Comparison of ENCODE assay signal across 8 cellular contexts in the genomic region with DNA sequence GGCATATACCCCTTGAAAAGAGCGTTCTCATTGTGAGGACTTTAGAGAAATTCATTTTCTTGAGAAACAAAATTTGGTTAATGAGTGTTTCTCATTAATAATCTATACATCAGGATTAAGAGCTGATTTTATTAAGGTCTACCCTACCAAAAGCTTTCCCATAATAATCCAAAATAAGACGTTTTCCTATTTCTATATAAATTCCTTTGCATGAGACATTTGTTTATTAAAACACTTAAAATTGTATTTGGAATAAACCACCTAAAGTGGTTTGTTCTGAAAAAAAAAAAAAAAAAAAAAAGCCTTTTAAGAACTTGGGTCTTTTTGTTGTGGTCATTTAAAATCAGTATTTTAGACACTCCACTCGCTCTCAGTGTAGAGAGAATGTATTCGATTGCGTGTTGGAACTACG. TPM values are rescaled to one million over a fixed set of nuclear protein-coding genes. Genes with fewer than 3 reads are reported as not detected.
DNase-seq lines count a peak whose midpoint lies in the region; ATAC-seq, FAIRE-seq and TF ChIP-seq lines count a peak whose summit lies in the region.

No MANE protein-coding gene starts in this region.

- peaks cover 15% of the 10 kb centered on the region for H3K4me1 Mint-ChIP-seq in activated CD4-positive, alpha-beta T cell treated with anti-CD3 and anti-CD28 coated beads for 36 hours
- H3K4me1 Mint-ChIP-seq in activated naive CD8-positive, alpha-beta T cell treated with anti-CD3 and anti-CD28 coated beads for 36 hours, result peaks cover 10% of the 10 kb centered on the region

- H3K27ac Mint-ChIP-seq in activated CD4-positive, alpha-beta T cell treated with anti-CD3 and anti-CD28 coated beads for 36 hours, result no peak overlapping the region
- no peak overlapping the region for H3K27ac Mint-ChIP-seq in activated naive CD8-positive, alpha-beta T cell treated with anti-CD3 and anti-CD28 coated beads for 36 hours

- H3K27ac ChIP-seq in kidney (ENCODE audit: low read depth in 2 of 2, low read length in 2 of 2), result no peak overlapping the region
- no peak overlapping the region for H3K27ac ChIP-seq in suprapubic skin

- H3K9me3 ChIP-seq in kidney (ENCODE audit: control insufficient read depth in 1 of 2, low read length in 2 of 2) (no peaks in the 10 kb centered on the region), suprapubic skin (no peaks in the 10 kb centered on the region)

- H3K4me3 ChIP-seq in kidney (ENCODE audit: low read length in 2 of 2), result peak overlapping the region; percentile 20 to 64
- H3K4me3 ChIP-seq in suprapubic skin, result peak overlapping the region; percentile 71

- no peak for TF ChIP-seq EP300 in suprapubic skin (IDR thresholded peaks at IDR 0.05)

- no peak for FAIRE-seq in kidney (lab: Jason Lieb, UNC)

- WGBS in suprapubic skin, result 18% methylated on average over 6 of the region's 6 CpGs

- intact Hi-C loops in activated CD4-positive, alpha-beta T cell treated with anti-CD3 and anti-CD28 coated beads for 36 hours (cut with DNase I, micrococcal nuclease), result loop anchor here in 1 of 2 experiments (2.0 to 10.0 kb wide), 3 partner anchors 88 to 646 kb away; a partner anchor contains a TSS
- intact Hi-C loops in kidney (cut with DNase I), result no loop called here

- CTCF ChIA-PET in activated CD4-positive, alpha-beta T cell treated with anti-CD3 and anti-CD28 coated beads for 36 hours (lab: Charles Lee), result interaction anchor here (0.7 to 3.0 kb wide), 6 partner anchors 10 to 114 kb away, joined by 3 to 10 read pairs (median 7); no protein-coding TSS in a partner anchor
- CTCF ChIA-PET in GM10248 (lab: Yijun Ruan, JAX), result interaction anchor here (0.7 to 12.7 kb wide), 27 partner anchors 9 to 132 kb away, joined by 3 to 159 read pairs (median 4); a partner anchor contains a TSS

- no peak overlapping the region for H3K9ac ChIP-seq in kidney (ENCODE audit: low read length in 2 of 2)

- peaks cover 17% of the 10 kb centered on the region for H3K36me3 Mint-ChIP-seq in activated CD4-positive, alpha-beta T cell treated with anti-CD3 and anti-CD28 coated beads for 36 hours (ENCODE audit: low read depth)
- H3K36me3 Mint-ChIP-seq in activated naive CD8-positive, alpha-beta T cell treated with anti-CD3 and anti-CD28 coated beads for 36 hours, result peaks cover 12% of the 10 kb centered on the region

- ATAC-seq in activated CD4-positive, alpha-beta T cell treated with anti-CD3 and anti-CD28 coated beads for 36 hours, result no peak
- no peak for ATAC-seq in HG02642 (IDR thresholded peaks at IDR 0.05; ENCODE audit: poor library complexity, unreplicated experiment)

- H3K4me3 Mint-ChIP-seq in activated CD4-positive, alpha-beta T cell treated with anti-CD3 and anti-CD28 coated beads for 36 hours, result peak overlapping the region; percentile 64
- peak overlapping the region; percentile 64 for H3K4me3 Mint-ChIP-seq in activated naive CD8-positive, alpha-beta T cell treated with anti-CD3 and anti-CD28 coated beads for 36 hours

- POLR2A ChIA-PET in activated CD4-positive, alpha-beta T cell treated with anti-CD3 and anti-CD28 coated beads for 36 hours (lab: Charles Lee), result interaction anchor here (1.3 kb wide), 1 partner anchor 132 kb away, joined by 3 read pairs; a partner anchor contains a TSS
- POLR2A ChIA-PET in GM10248 (lab: Yijun Ruan, JAX), result interaction anchor here (0.7 to 2.3 kb wide), 4 partner anchors 10 to 196 kb away, joined by 3 to 14 read pairs (median 7); a partner anchor contains a TSS

- H3K36me3 ChIP-seq in kidney (ENCODE audit: control insufficient read depth in 1 of 2, insufficient read depth in 2 of 2, low read length in 2 of 2), result peaks cover 0 to 3% of the 10 kb centered on the region in 2 donors
- H3K36me3 ChIP-seq in suprapubic skin, result peaks cover 6% of the 10 kb centered on the region

- H3K9me3 Mint-ChIP-seq in activated CD4-positive, alpha-beta T cell treated with anti-CD3 and anti-CD28 coated beads for 36 hours (ENCODE audit: low read depth), result no peaks in the 10 kb centered on the region
- peaks cover 2% of the 10 kb centered on the region for H3K9me3 Mint-ChIP-seq in activated naive CD8-positive, alpha-beta T cell treated with anti-CD3 and anti-CD28 coated beads for 36 hours

- peaks cover 39% of the 10 kb centered on the region for H3K27me3 ChIP-seq in suprapubic skin

- H3K4me1 ChIP-seq in kidney (ENCODE audit: control insufficient read depth in 1 of 2, insufficient read depth in 1 of 2, low read depth in 1 of 2, low read length in 2 of 2) (peaks cover 3 to 4% of the 10 kb centered on the region in 2 donors), suprapubic skin (peaks cover 39% of the 10 kb centered on the region)

- TF ChIP-seq POLR2A in suprapubic skin (IDR thresholded peaks at IDR 0.05), result no peak

- peaks cover 45% of the 10 kb centered on the region for H3K27me3 Mint-ChIP-seq in activated CD4-positive, alpha-beta T cell treated with anti-CD3 and anti-CD28 coated beads for 36 hours
- peaks cover 59% of the 10 kb centered on the region for H3K27me3 Mint-ChIP-seq in activated naive CD8-positive, alpha-beta T cell treated with anti-CD3 and anti-CD28 coated beads for 36 hours

- DNase-seq in activated CD4-positive, alpha-beta T cell treated with anti-CD3 and anti-CD28 coated beads for 36 hours, result no peak
- no peak for DNase-seq in activated CD4-positive, alpha-beta T cell treated with anti-CD3 and anti-CD28 coated beads for 4 hours
- no peak for DNase-seq in activated naive CD8-positive, alpha-beta T cell treated with anti-CD3 and anti-CD28 coated beads for 36 hours
- DNase-seq in kidney, result no peak
- DNase-seq in suprapubic skin (ENCODE audit: low spot score in 2 of 2), result no peak
- no peak for DNase-seq in GM10248 (ENCODE audit: extremely low spot score)
- DNase-seq in iPS-NIHi11 (ENCODE audit: low spot score), result no peak

- TF ChIP-seq CTCF in kidney (IDR thresholded peaks at IDR 0.05; ENCODE audit: borderline replicate concordance, extremely low read depth, insufficient read depth), result no peak
- no peak for TF ChIP-seq CTCF in suprapubic skin (IDR thresholded peaks at IDR 0.05)
- TF ChIP-seq CTCF in GM10248 (IDR thresholded peaks at IDR 0.05; ENCODE audit: control extremely low read depth, extremely low read depth, low read depth, missing control alignments), result no peak

RNA-seq across cellular contexts. Expression of a gene that starts 0.7 kb away (rescaled TPM):
- total RNA-seq in activated CD4-positive, alpha-beta T cell treated with anti-CD3 and anti-CD28 coated beads for 36 hours, result 1 to 10 TPM; 1.3 to 1.5 TPM
- 1 to 10 TPM; 1.2 to 1.5 TPM for total RNA-seq in activated naive CD8-positive, alpha-beta T cell treated with anti-CD3 and anti-CD28 coated beads for 36 hours
- total RNA-seq in kidney (14.9 TPM), suprapubic skin (1 to 10 TPM; 1.9 to 4.4 (median 4.0) TPM)
- 8.1 TPM for polyA plus RNA-seq in kidney (ENCODE audit: insufficient read depth, low read depth, low replicate concordance)
